In the genomic region with DNA sequence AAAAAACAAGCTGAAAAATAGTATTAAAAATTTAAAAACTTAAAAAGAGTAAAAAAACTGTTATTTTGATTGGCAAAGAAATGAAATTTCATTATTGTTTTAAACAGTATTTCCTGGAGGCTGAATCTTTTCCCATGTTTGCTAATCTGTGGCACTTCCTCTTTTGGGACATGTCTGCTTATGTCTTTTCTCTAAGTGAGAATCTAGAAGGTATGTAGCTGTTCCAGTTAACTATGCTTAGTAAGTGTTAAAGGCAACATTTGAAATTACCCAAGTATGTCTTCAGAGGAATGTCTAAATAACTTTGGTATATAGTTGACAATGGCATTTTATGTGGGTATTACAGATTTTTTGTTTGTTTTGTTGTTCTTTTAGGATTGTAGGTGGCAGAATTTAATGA, we compare ENCODE assay signal across 13 cellular contexts.
"Had no signal": no experiment of that assay in that cellular context is flagged by ENCODE, and none has a peak within 500 bp of the region (broad histone marks: within the 10 kb centered on the region; RNA-seq: fewer than 3 reads in every experiment).

No MANE protein-coding gene starts in this region.

- H3K4me3 ChIP-seq: cardiac muscle cell, thyroid gland, uterus had no signal

- H3K36me3 Mint-ChIP-seq: activated naive CD4-positive, alpha-beta T cell treated with anti-CD3 and anti-CD28 coated beads, Interleukin-2, amount 10 ng/mL, durations not matched to agents 7 days and 5 days; WTC11 had no signal

- H3K27me3 ChIP-seq: cardiac muscle cell, thyroid gland, uterus had no signal

- H3K9me3 ChIP-seq: thyroid gland, uterus had no signal

- H3K9me3 Mint-ChIP-seq: activated CD4-positive, alpha-beta T cell treated with anti-CD3 and anti-CD28 coated beads, Interleukin-2, amount 10 ng/mL, durations not matched to agents 7 days and 5 days; activated naive CD4-positive, alpha-beta T cell treated with anti-CD3 and anti-CD28 coated beads, Interleukin-2, amount 10 ng/mL, durations not matched to agents 7 days and 5 days; activated T-helper 17 cell treated with anti-CD3 and anti-CD28 coated beads, Interleukin-2, amount 50 U/mL, for 72 hours; WTC11 had no signal

- H3K27ac Mint-ChIP-seq: activated CD4-positive, alpha-beta T cell treated with anti-CD3 and anti-CD28 coated beads, Interleukin-2, amount 10 ng/mL, durations not matched to agents 7 days and 5 days; activated naive CD4-positive, alpha-beta T cell treated with anti-CD3 and anti-CD28 coated beads, Interleukin-2, amount 10 ng/mL, durations not matched to agents 7 days and 5 days; activated T-helper 17 cell treated with anti-CD3 and anti-CD28 coated beads, Interleukin-2, amount 50 U/mL, for 72 hours; WTC11 had no signal

- DNase-seq: activated CD4-positive, alpha-beta T cell treated with anti-CD3 and anti-CD28 coated beads, Interleukin-2, amount 10 ng/mL, durations not matched to agents 7 days and 5 days; activated naive CD4-positive, alpha-beta T cell treated with anti-CD3 and anti-CD28 coated beads, Interleukin-2, amount 10 ng/mL, durations not matched to agents 7 days and 5 days; activated T-cell treated with anti-CD3 and anti-CD28 coated beads for 4 hours; hypothalamus; midbrain; T1000; thyroid gland; uterus had no signal

- H3K4me1 ChIP-seq: parathyroid adenoma, thyroid gland, uterus had no signal

- H3K27ac ChIP-seq: cardiac muscle cell, epithelial cell of prostate, parathyroid adenoma, thyroid gland, uterus had no signal

- H3K4me3 Mint-ChIP-seq: activated CD4-positive, alpha-beta T cell treated with anti-CD3 and anti-CD28 coated beads, Interleukin-2, amount 10 ng/mL, durations not matched to agents 7 days and 5 days; activated naive CD4-positive, alpha-beta T cell treated with anti-CD3 and anti-CD28 coated beads, Interleukin-2, amount 10 ng/mL, durations not matched to agents 7 days and 5 days; activated T-helper 17 cell treated with anti-CD3 and anti-CD28 coated beads, Interleukin-2, amount 50 U/mL, for 72 hours; WTC11 had no signal

- H3K36me3 ChIP-seq: cardiac muscle cell, thyroid gland, uterus had no signal

- H3K9ac ChIP-seq: parathyroid adenoma had no signal

- H3K4me1 Mint-ChIP-seq: activated CD4-positive, alpha-beta T cell treated with anti-CD3 and anti-CD28 coated beads, Interleukin-2, amount 10 ng/mL, durations not matched to agents 7 days and 5 days; activated naive CD4-positive, alpha-beta T cell treated with anti-CD3 and anti-CD28 coated beads, Interleukin-2, amount 10 ng/mL, durations not matched to agents 7 days and 5 days; activated T-helper 17 cell treated with anti-CD3 and anti-CD28 coated beads, Interleukin-2, amount 50 U/mL, for 72 hours; WTC11 had no signal

- ATAC-seq: activated T-helper 17 cell treated with anti-CD3 and anti-CD28 coated beads, Interleukin-2, amount 50 U/mL, for 72 hours; WTC11 had no signal
